Comparison of ENCODE assay signal across 29 cellular contexts in genomic region chr7:20892776-20893175, GRCh38.
"Had no signal": no experiment of that assay in that cellular context is flagged by ENCODE, and none has a peak within 500 bp of the region (broad histone marks: within the 10 kb centered on the region; RNA-seq: fewer than 3 reads in every experiment).

No MANE protein-coding gene starts in this region.

- H3K4me1 Mint-ChIP-seq: activated naive CD4-positive, alpha-beta T cell treated with anti-CD3 and anti-CD28 coated beads, Interleukin-2, amount 50 U/mL, for 24 hours; brain; immature natural killer cell; naive thymus-derived CD8-positive, alpha-beta T cell; stimulated activated naive B cell treated with anti-CD40 and anti-IgM and Interleukin-4, amounts not matched to agents 10 μg/mL and 1 μg/mL and 100 μg/mL, for 72 hours had no signal

- DNase-seq: activated CD4-positive, alpha-beta T cell treated with anti-CD3 and anti-CD28 coated beads for 1 hour; activated CD4-positive, alpha-beta T cell treated with anti-CD3 and anti-CD28 coated beads, Interleukin-2, amount 50 U/mL, for 1 hour; activated CD8-positive, alpha-beta T cell treated with anti-CD3 and anti-CD28 coated beads, Interleukin-2, amount 10 ng/mL, durations not matched to agents 7 days and 5 days; activated gamma-delta T cell treated with Interleukin-2 at 50 U/mL for 16 hours; activated T-cell treated with anti-CD3 and anti-CD28 coated beads, Interleukin-2, amount 50 U/mL, for 1 hour; aorta; effector CD8-positive, alpha-beta T cell; glutamatergic neuron; immature natural killer cell; left ventricle myocardium inferior; mammary epithelial cell; naive thymus-derived CD8-positive, alpha-beta T cell; retina; sigmoid colon; stimulated activated CD4-positive, alpha-beta T cell treated with anti-CD3 and anti-CD28 coated beads, Interleukin-2, amount 100 ng/mL, for 48 hours; stimulated activated CD8-positive, alpha-beta memory T cell treated with anti-CD3 and anti-CD28 coated beads, Interleukin-4, amount 100 ng/mL, for 48 hours; stimulated activated naive B cell treated with anti-CD40 and anti-IgM and Interleukin-4, amounts not matched to agents 10 μg/mL and 1 μg/mL and 100 μg/mL, for 72 hours had no signal

- H3K4me2 ChIP-seq: hepatocyte had no signal

- H3K9me3 Mint-ChIP-seq: type B pancreatic cell had no signal

- H3K79me2 ChIP-seq: hepatocyte had no signal

- ATAC-seq: activated CD8-positive, alpha-beta T cell treated with anti-CD3 and anti-CD28 coated beads, Interleukin-2, amount 10 ng/mL, durations not matched to agents 7 days and 5 days; naive thymus-derived CD8-positive, alpha-beta T cell; stimulated activated naive B cell treated with anti-CD40 and anti-IgM and Interleukin-4, amounts not matched to agents 10 μg/mL and 1 μg/mL and 100 μg/mL, for 72 hours had no signal

- H3K4me1 ChIP-seq: esophagus muscularis mucosa, left ventricle myocardium inferior, sigmoid colon had no signal

- FAIRE-seq: endothelial cell of umbilical vein, frontal cortex had no signal

- H2AFZ ChIP-seq: hepatocyte had no signal

- H3K27ac Mint-ChIP-seq: activated CD8-positive, alpha-beta T cell treated with anti-CD3 and anti-CD28 coated beads, Interleukin-2, amount 10 ng/mL, durations not matched to agents 7 days and 5 days; activated naive CD4-positive, alpha-beta T cell treated with anti-CD3 and anti-CD28 coated beads, Interleukin-2, amount 50 U/mL, for 24 hours; brain; dendritic cell treated with granulocyte-macrophage colony-stimulating factor and Interleukin-4, amounts not matched to agents 40 ng/mL and 50 ng/mL, for 4 days; immature natural killer cell; mesothelial cell of epicardium; naive thymus-derived CD8-positive, alpha-beta T cell; stimulated activated naive B cell treated with anti-CD40 and anti-IgM and Interleukin-4, amounts not matched to agents 10 μg/mL and 1 μg/mL and 100 μg/mL, for 72 hours; T-helper 2 cell treated with Interferon-gamma antibody and Interleukin-4, amounts not matched to agents 5 μg/mL and 100 μg/mL, for 36 hours; type B pancreatic cell had no signal

- H3K4me3 ChIP-seq: esophagus muscularis mucosa, hepatocyte, left ventricle myocardium inferior, sigmoid colon, thoracic aorta had no signal

- H3K36me3 ChIP-seq: esophagus muscularis mucosa, left ventricle myocardium inferior, sigmoid colon, thoracic aorta had no signal

- H3K4me3 Mint-ChIP-seq: activated CD8-positive, alpha-beta T cell treated with anti-CD3 and anti-CD28 coated beads, Interleukin-2, amount 10 ng/mL, durations not matched to agents 7 days and 5 days; activated naive CD4-positive, alpha-beta T cell treated with anti-CD3 and anti-CD28 coated beads, Interleukin-2, amount 50 U/mL, for 24 hours; brain; dendritic cell treated with granulocyte-macrophage colony-stimulating factor and Interleukin-4, amounts not matched to agents 40 ng/mL and 50 ng/mL, for 4 days; immature natural killer cell; mesothelial cell of epicardium; naive thymus-derived CD8-positive, alpha-beta T cell; stimulated activated naive B cell treated with anti-CD40 and anti-IgM and Interleukin-4, amounts not matched to agents 10 μg/mL and 1 μg/mL and 100 μg/mL, for 72 hours; T-helper 2 cell treated with Interferon-gamma antibody and Interleukin-4, amounts not matched to agents 5 μg/mL and 100 μg/mL, for 36 hours; type B pancreatic cell had no signal

- H3K36me3 Mint-ChIP-seq: activated naive CD4-positive, alpha-beta T cell treated with anti-CD3 and anti-CD28 coated beads, Interleukin-2, amount 50 U/mL, for 24 hours; immature natural killer cell; mesothelial cell of epicardium; naive thymus-derived CD8-positive, alpha-beta T cell; stimulated activated naive B cell treated with anti-CD40 and anti-IgM and Interleukin-4, amounts not matched to agents 10 μg/mL and 1 μg/mL and 100 μg/mL, for 72 hours; type B pancreatic cell had no signal

- H3K27me3 ChIP-seq: esophagus muscularis mucosa, hepatocyte, sigmoid colon had no signal

- H3K27me3 Mint-ChIP-seq: activated naive CD4-positive, alpha-beta T cell treated with anti-CD3 and anti-CD28 coated beads, Interleukin-2, amount 50 U/mL, for 24 hours; dendritic cell treated with granulocyte-macrophage colony-stimulating factor and Interleukin-4, amounts not matched to agents 40 ng/mL and 50 ng/mL, for 4 days; stimulated activated naive B cell treated with anti-CD40 and anti-IgM and Interleukin-4, amounts not matched to agents 10 μg/mL and 1 μg/mL and 100 μg/mL, for 72 hours; type B pancreatic cell had no signal

- H3K27ac ChIP-seq: esophagus muscularis mucosa, hepatocyte, left ventricle myocardium inferior, sigmoid colon, thoracic aorta, VCaP had no signal
